Comparison of ENCODE assay signal across 8 cellular contexts in the genomic region with DNA sequence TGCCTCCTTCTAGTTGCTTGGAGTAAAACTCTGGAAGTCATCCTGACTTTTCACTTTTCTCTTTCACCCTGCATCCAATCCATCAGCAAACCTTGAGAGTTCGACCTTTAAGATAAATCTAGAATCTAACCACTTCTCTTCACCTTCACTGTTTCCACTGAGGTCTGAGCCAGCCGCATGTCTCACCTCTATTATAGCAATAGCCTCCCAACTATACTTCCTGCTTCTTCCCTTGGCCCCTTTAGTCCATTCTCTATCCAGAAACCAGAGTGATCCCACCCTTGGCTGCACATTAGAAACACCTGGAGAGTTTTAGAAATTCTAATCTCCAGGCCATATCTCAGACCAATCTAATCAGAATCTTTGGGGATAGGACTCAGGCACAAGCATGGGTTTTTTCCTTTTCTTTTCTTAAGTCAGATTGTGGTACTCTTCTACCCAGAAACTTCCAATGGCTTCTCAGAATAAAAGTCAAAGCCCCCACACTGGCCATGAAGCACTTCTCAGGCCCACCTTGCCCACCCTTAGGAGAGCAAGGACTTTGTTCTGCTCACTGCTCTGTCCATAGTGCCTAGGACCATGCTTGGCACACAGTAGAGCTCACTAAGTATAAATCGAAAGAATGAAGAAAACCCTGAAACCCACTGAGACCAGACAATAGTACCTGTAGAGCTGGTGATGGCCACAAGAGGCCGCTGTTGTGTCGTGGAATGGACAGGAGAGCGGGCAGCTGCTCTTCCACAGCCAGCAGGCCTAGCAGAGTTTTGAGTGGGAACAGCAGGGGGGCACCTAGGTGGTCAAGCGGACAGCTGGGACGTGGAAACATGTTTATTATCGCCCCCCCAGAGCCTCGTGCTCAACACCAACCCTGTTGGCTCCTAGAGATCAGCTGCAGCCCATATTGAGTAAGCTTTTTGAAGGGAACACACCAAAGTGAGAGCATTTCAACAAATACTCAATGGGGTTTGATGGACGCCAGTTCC. TPM values are rescaled to one million over a fixed set of nuclear protein-coding genes. Genes with fewer than 3 reads are reported as not detected.
DNase-seq lines count a peak whose midpoint lies in the region; ATAC-seq, FAIRE-seq and TF ChIP-seq lines count a peak whose summit lies in the region.

No MANE protein-coding gene starts in this region.

- H3K4me2 ChIP-seq in astrocyte (ENCODE audit: low read length) (peak overlapping the region; percentile 52), hepatocyte (no peak overlapping the region), skeletal muscle satellite cell (ENCODE audit: low read length) (peak overlapping the region; percentile 67)

- H3K4me3 ChIP-seq in astrocyte (ENCODE audit: insufficient read depth, low read depth, low read length) (no peak overlapping the region), hepatocyte (no peak overlapping the region), skeletal muscle satellite cell (ENCODE audit: low read length) (no peak overlapping the region)

- H3K36me3 ChIP-seq in astrocyte (ENCODE audit: insufficient read depth, low read length): no peaks in the 10 kb centered on the region
- no peaks in the 10 kb centered on the region for H3K36me3 ChIP-seq in hepatocyte (replicated peaks; ENCODE audit: insufficient read depth, low read depth)
- H3K36me3 ChIP-seq in skeletal muscle satellite cell (ENCODE audit: insufficient read depth, low read length): no peaks in the 10 kb centered on the region

- peaks cover 8% of the 10 kb centered on the region for H3K27me3 Mint-ChIP-seq in astrocyte (ENCODE audit: low read depth, unreplicated experiment)

- H3K4me3 Mint-ChIP-seq in astrocyte (ENCODE audit: unreplicated experiment): no peak overlapping the region

- H3K4me1 Mint-ChIP-seq in astrocyte (ENCODE audit: low read depth, unreplicated experiment): no peaks in the 10 kb centered on the region

- H4K20me1 ChIP-seq in astrocyte (ENCODE audit: insufficient read depth, low read length): no peaks in the 10 kb centered on the region
- no peaks in the 10 kb centered on the region for H4K20me1 ChIP-seq in hepatocyte (ENCODE audit: insufficient read depth, poor library complexity, severe bottlenecking)

- no peaks in the 10 kb centered on the region for H3K9me2 ChIP-seq in hepatocyte (replicated peaks; ENCODE audit: insufficient read depth)

- H3K9ac ChIP-seq in astrocyte (ENCODE audit: low read length) (no peak overlapping the region), skeletal muscle satellite cell (ENCODE audit: low read depth, low read length) (peak overlapping the region; percentile 8)

- no peaks in the 10 kb centered on the region for H3K79me2 ChIP-seq in astrocyte (ENCODE audit: insufficient read depth, low read length)
- no peaks in the 10 kb centered on the region for H3K79me2 ChIP-seq in hepatocyte

- no peak overlapping the region for H3K27ac ChIP-seq in astrocyte (ENCODE audit: low read depth, low read length)
- no peak overlapping the region for H3K27ac ChIP-seq in hepatocyte

- H3K27me3 ChIP-seq in astrocyte (ENCODE audit: insufficient read depth, low read length) (no peaks in the 10 kb centered on the region), hepatocyte (no peaks in the 10 kb centered on the region), skeletal muscle satellite cell (ENCODE audit: control insufficient read depth, insufficient read depth, low read length) (no peaks in the 10 kb centered on the region)

- H3K9me3 ChIP-seq in astrocyte (ENCODE audit: insufficient read depth, low read depth, low read length) (no peaks in the 10 kb centered on the region), hepatocyte (ENCODE audit: low read depth) (no peaks in the 10 kb centered on the region), skeletal muscle satellite cell (replicated peaks; ENCODE audit: low read length) (no peaks in the 10 kb centered on the region)

- ATAC-seq in HG02763 (IDR thresholded peaks at IDR 0.05; ENCODE audit: unreplicated experiment): peak; percentile 95

- no peak overlapping the region for H3K27ac Mint-ChIP-seq in astrocyte (ENCODE audit: unreplicated experiment)

- DNase-seq in NCI-H2171 treated with DMSO at 0.1 percent for 48 hours (lab: John Stamatoyannopoulos, UW) (peak; percentile 45), NCI-H2171 (lab: John Stamatoyannopoulos, UW) (no peak), NCI-H128 (lab: John Stamatoyannopoulos, UW; ENCODE audit: unreplicated experiment) (peak; percentile 21), T-helper 22 cell (ENCODE audit: low read depth) (peak; percentile 52), astrocyte (ENCODE audit: low read depth) (peak; percentile 10), hepatocyte (ENCODE audit: low spot score) (peak; percentile 86)

- H2AFZ ChIP-seq in astrocyte (ENCODE audit: low read depth, low read length): no peak overlapping the region
- H2AFZ ChIP-seq in hepatocyte: no peak overlapping the region

- no peaks in the 10 kb centered on the region for H3K36me3 Mint-ChIP-seq in astrocyte (ENCODE audit: low read depth, unreplicated experiment)

- H3K4me1 ChIP-seq in astrocyte (ENCODE audit: insufficient read depth, low read length): peaks cover 3% of the 10 kb centered on the region
- H3K4me1 ChIP-seq in hepatocyte (ENCODE audit: insufficient read depth): no peaks in the 10 kb centered on the region
- peaks cover 2% of the 10 kb centered on the region for H3K4me1 ChIP-seq in skeletal muscle satellite cell (ENCODE audit: control insufficient read depth, insufficient read depth, low read length)

- 26% methylated on average over 11 of the region's 11 CpGs for WGBS in hepatocyte (ENCODE audit: low lambda C conversion rate, missing lambda C conversion rate)

- peak; percentile 98 for TF ChIP-seq CTCF in astrocyte (IDR thresholded peaks at IDR 0.05; ENCODE audit: insufficient read depth, low read depth, low read length)
- peak; percentile 97 for TF ChIP-seq CTCF in hepatocyte (IDR thresholded peaks at IDR 0.05; ENCODE audit: poor library complexity)

- H3K9me3 Mint-ChIP-seq in astrocyte (ENCODE audit: unreplicated experiment): no peaks in the 10 kb centered on the region

- no peak for FAIRE-seq in astrocyte (lab: Jason Lieb, UNC)

RNA-seq across cellular contexts. Expression of a gene that starts 33.3 kb away (rescaled TPM):
- 45.8 and 46.8 TPM in 2 replicates for total RNA-seq in astrocyte
- 65.4 and 82.2 TPM in 2 replicates for total RNA-seq in hepatocyte
- 12.3 and 14.4 TPM in 2 replicates for polyA plus RNA-seq in hepatocyte
- total RNA-seq in skeletal muscle satellite cell (2012; rRNA removed): 49.2 and 57.2 TPM in 2 replicates

RNA-seq across cellular contexts. Expression of a gene that starts 33.4 kb away (rescaled TPM):
- 29.7 and 31.8 TPM in 2 replicates for total RNA-seq in astrocyte
- total RNA-seq in hepatocyte: 19.7 and 22.8 TPM in 2 replicates
- polyA plus RNA-seq in hepatocyte: 12.0 and 13.0 TPM in 2 replicates
- total RNA-seq in skeletal muscle satellite cell (2012; rRNA removed): 30.6 and 37.5 TPM in 2 replicates
